In the genomic region with DNA sequence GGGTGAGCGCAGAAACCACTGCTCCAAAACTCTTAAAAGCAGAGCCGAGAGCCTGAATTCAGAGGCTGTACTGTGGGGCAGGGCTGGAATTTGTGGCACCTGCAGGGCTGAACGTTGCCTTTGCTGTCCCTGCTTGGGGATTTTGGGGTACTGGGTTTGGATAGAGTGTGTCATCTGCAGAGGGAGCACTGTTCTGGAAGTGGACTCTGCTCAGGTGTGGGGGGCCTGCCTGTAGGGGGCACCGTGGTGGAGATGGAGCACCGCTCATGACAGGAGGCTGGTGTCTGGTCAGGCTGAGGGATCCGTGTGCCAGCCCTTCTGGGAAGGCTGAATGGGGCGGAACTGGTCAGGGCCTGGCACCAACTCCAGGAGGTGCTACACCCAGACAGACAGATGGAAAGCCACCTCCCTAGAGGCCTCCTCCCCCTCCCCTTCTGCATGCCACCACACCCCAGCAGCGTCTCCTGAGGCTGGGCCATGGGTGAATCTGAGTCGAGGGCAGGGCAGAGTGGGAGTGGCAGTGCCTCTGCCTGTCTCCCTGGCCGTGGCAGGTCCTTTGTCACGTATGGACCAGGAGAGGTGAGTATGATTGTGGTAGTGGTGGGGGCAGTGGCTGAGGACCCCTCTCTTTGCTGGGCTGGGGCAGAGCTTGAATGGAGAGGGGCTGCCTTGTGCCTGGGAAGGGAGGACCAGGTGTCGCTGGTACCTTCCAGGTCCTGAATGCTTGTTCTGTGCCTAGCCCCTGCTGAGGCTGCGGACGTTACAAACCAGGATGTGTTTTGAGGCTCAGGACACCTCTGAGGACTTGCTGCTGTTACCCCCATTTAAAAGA, we compare ENCODE assay signal across 8 cellular contexts. TPM values are rescaled to one million over a fixed set of nuclear protein-coding genes. Genes with fewer than 3 reads are reported as not detected.
A peak's percentile ranks its signal among the peaks of the same experiment; 100 is the strongest.
DNase-seq lines count a peak whose midpoint lies in the region; ATAC-seq, FAIRE-seq and TF ChIP-seq lines count a peak whose summit lies in the region.
"Not testable (repeated sequence)": the region's sequence is repeated elsewhere in the genome, so short reads cannot be mapped to it uniquely, and the experiment has no call there.

No MANE protein-coding gene starts in this region.

- not testable (repeated sequence) for H3K27me3 Mint-ChIP-seq in GM23338 (ENCODE audit: insufficient read depth, low read depth, poor library complexity); activated naive CD8-positive, alpha-beta T cell treated with anti-CD3 and anti-CD28 coated beads, Interleukin-2, amount 10 ng/mL, durations not matched to agents 7 days and 5 days; naive thymus-derived CD8-positive, alpha-beta T cell

- H3K4me2 ChIP-seq in GM23338; OCI-LY3 (ENCODE audit: low read length): not testable (repeated sequence)
- H3K4me2 ChIP-seq in H1 (ENCODE audit: insufficient read depth in 1 of 2, low read depth in 2 of 2, low read length in 2 of 2), result 0 out of 4 replicates have a peak overlapping the region, but pooled peaks of 1 of the 2 experiments have one; percentile 11

- H3K14ac ChIP-seq in H1 (ENCODE audit: insufficient read length), result not testable (repeated sequence)

- H4K91ac ChIP-seq in H1 (replicated peaks; ENCODE audit: insufficient read length, low read length), result not testable (repeated sequence)

- H2BK20ac ChIP-seq in H1 (ENCODE audit: low read length), result not testable (repeated sequence)

- not testable (repeated sequence) for H3K79me1 ChIP-seq in H1 (ENCODE audit: low read depth, low read length)

- TF ChIP-seq CTCF in A673 (conservative IDR thresholded peaks at IDR 0.05; ENCODE audit: low read depth, low read length) (peak; percentile 46), GM23338 (conservative IDR thresholded peaks at IDR 0.05; ENCODE audit: low read depth in 2 of 2) (peak; percentile 47 to 65), OCI-LY3 (IDR thresholded peaks at IDR 0.05; ENCODE audit: low read depth, low read length) (peak; percentile 20), H1 (IDR thresholded peaks at IDR 0.05; ENCODE audit: control extremely low read depth in 1 of 3, insufficient read depth in 1 of 3, low read depth in 1 of 3, low read length in 3 of 3) (peak; percentile 32 to 59 (median 40); a peak in 3 of 4 replicates)
- not testable (repeated sequence) for TF ChIP-seq CTCF in sigmoid colon (IDR thresholded peaks at IDR 0.05)

- H3K27ac Mint-ChIP-seq in GM23338; activated naive CD8-positive, alpha-beta T cell treated with anti-CD3 and anti-CD28 coated beads, Interleukin-2, amount 10 ng/mL, durations not matched to agents 7 days and 5 days: not testable (repeated sequence)
- peak overlapping the region in 2 of 10 donors; percentile 6 to 64 for H3K27ac Mint-ChIP-seq in naive thymus-derived CD8-positive, alpha-beta T cell

- BruUV-seq in A673 (replicated peaks; lab: Mats Ljungman, UMichigan), result not testable (repeated sequence)

- H2AFZ ChIP-seq in GM23338; OCI-LY3 (ENCODE audit: low read depth, low read length); H1 (ENCODE audit: low read length): not testable (repeated sequence)

- H4K20me1 ChIP-seq in GM23338 (replicated peaks; ENCODE audit: insufficient read depth); OCI-LY3 (ENCODE audit: insufficient read depth, low read length); H1 (replicated peaks in 1 of 2; ENCODE audit: control insufficient read depth in 1 of 2, insufficient read depth in 2 of 2, low read length in 2 of 2): not testable (repeated sequence)

- not testable (repeated sequence) for H3K18ac ChIP-seq in H1 (ENCODE audit: extremely low read depth, low read length)

- H3K9me2 ChIP-seq in GM23338 (ENCODE audit: insufficient read depth), result not testable (repeated sequence)

- ATAC-seq in GM23338 (peak; percentile 45), left ventricle myocardium superior (peak; percentile 71)
- ATAC-seq in activated naive CD8-positive, alpha-beta T cell treated with anti-CD3 and anti-CD28 coated beads, Interleukin-2, amount 10 ng/mL, durations not matched to agents 7 days and 5 days (ENCODE audit: low read depth); naive thymus-derived CD8-positive, alpha-beta T cell: not testable (repeated sequence)

- not testable (repeated sequence) for H3K4me3 Mint-ChIP-seq in GM23338
- peak overlapping the region; percentile 10 for H3K4me3 Mint-ChIP-seq in activated naive CD8-positive, alpha-beta T cell treated with anti-CD3 and anti-CD28 coated beads, Interleukin-2, amount 10 ng/mL, durations not matched to agents 7 days and 5 days
- peak overlapping the region in 6 of 10 donors; percentile 11 to 48 (median 40) for H3K4me3 Mint-ChIP-seq in naive thymus-derived CD8-positive, alpha-beta T cell

- not testable (repeated sequence) for H3K9me3 ChIP-seq in A673 (ENCODE audit: low read depth, low read length, poor library complexity, severe bottlenecking); OCI-LY3 (ENCODE audit: insufficient read depth, low read length); H1 (ENCODE audit: insufficient read depth in 2 of 2, low read depth in 1 of 2, low read length in 1 of 2); sigmoid colon

- not testable (repeated sequence) for H3K23me2 ChIP-seq in H1 (ENCODE audit: low read depth, low read length)

- not testable (repeated sequence) for H3K9me3 Mint-ChIP-seq in GM23338; activated naive CD8-positive, alpha-beta T cell treated with anti-CD3 and anti-CD28 coated beads, Interleukin-2, amount 10 ng/mL, durations not matched to agents 7 days and 5 days; naive thymus-derived CD8-positive, alpha-beta T cell

- H3K36me3 Mint-ChIP-seq in GM23338 (ENCODE audit: low read depth); activated naive CD8-positive, alpha-beta T cell treated with anti-CD3 and anti-CD28 coated beads, Interleukin-2, amount 10 ng/mL, durations not matched to agents 7 days and 5 days; naive thymus-derived CD8-positive, alpha-beta T cell: not testable (repeated sequence)

- H3F3A ChIP-seq in GM23338 (replicated peaks; ENCODE audit: low read depth), result not testable (repeated sequence)

- POLR2A ChIA-PET in A673 (lab: Charles Lee; ENCODE audit: low non-redundant PET); activated naive CD8-positive, alpha-beta T cell treated with anti-CD3 and anti-CD28 coated beads, Interleukin-2, amount 10 ng/mL, durations not matched to agents 7 days and 5 days (lab: Charles Lee); naive thymus-derived CD8-positive, alpha-beta T cell (lab: Charles Lee): not testable (repeated sequence)
- POLR2A ChIA-PET in H1 (lab: Charles Lee; ENCODE audit: partially characterized antibody), result interaction anchor here (0.5 to 0.7 kb wide), 2 partner anchors 10 to 85 kb away, joined by 3 read pairs; no protein-coding TSS in a partner anchor

- H3K4me1 Mint-ChIP-seq in GM23338, result peaks cover 45% of the 10 kb centered on the region
- not testable (repeated sequence) for H3K4me1 Mint-ChIP-seq in activated naive CD8-positive, alpha-beta T cell treated with anti-CD3 and anti-CD28 coated beads, Interleukin-2, amount 10 ng/mL, durations not matched to agents 7 days and 5 days
- peaks cover 0 to 17% (median 8%) of the 10 kb centered on the region in 4 donors for H3K4me1 Mint-ChIP-seq in naive thymus-derived CD8-positive, alpha-beta T cell

- not testable (repeated sequence) for H4K5ac ChIP-seq in H1 (ENCODE audit: insufficient read length, low read depth, low read length)

- not testable (repeated sequence) for DNase-seq in A673 (ENCODE audit: low spot score); GM23338 (ENCODE audit: low spot score); naive thymus-derived CD8-positive, alpha-beta T cell
- peak; percentile 19 for DNase-seq in activated naive CD8-positive, alpha-beta T cell treated with anti-CD3 and anti-CD28 coated beads, Interleukin-2, amount 10 ng/mL, durations not matched to agents 7 days and 5 days
- DNase-seq in H1 (ENCODE audit: low read depth in 1 of 2, low spot score in 2 of 2), result peak in 1 of 2 experiments; percentile 68
- peak; percentile 65 for DNase-seq in left ventricle myocardium superior
- DNase-seq in sigmoid colon, result peak; percentile 63

- H3K9ac ChIP-seq in OCI-LY3 (ENCODE audit: low read length); H1 (replicated peaks in 1 of 4; ENCODE audit: extremely low read depth in 1 of 4, low read depth in 3 of 4, low read length in 3 of 4): not testable (repeated sequence)

- not testable (repeated sequence) for H3K4ac ChIP-seq in H1 (replicated peaks; ENCODE audit: insufficient read length, low read depth, low read length)

- not testable (repeated sequence) for H3K4me3 ChIP-seq in A673 (ENCODE audit: low read depth, low read length, poor library complexity, severe bottlenecking); GM23338; OCI-LY3 (ENCODE audit: low read length); H1 (ENCODE audit: extremely low read depth in 1 of 4, insufficient read depth in 2 of 4, low read depth in 3 of 4, low read length in 4 of 4); sigmoid colon

- H3K4me1 ChIP-seq in A673 (ENCODE audit: insufficient read depth, low read length, poor library complexity, severe bottlenecking) (peaks cover 13% of the 10 kb centered on the region), GM23338 (ENCODE audit: insufficient read depth) (peaks cover 16% of the 10 kb centered on the region; the same call in 1 of the 2 replicates), H1 (replicated peaks in 1 of 4; ENCODE audit: control insufficient read depth in 3 of 4, insufficient read depth in 4 of 4, low read length in 3 of 4) (peaks cover 0 to 24% (median 6%) of the 10 kb centered on the region in 4 experiments; a peak in 5 of 7 replicates), sigmoid colon (peaks cover 0 to 27% (median 25%) of the 10 kb centered on the region in 4 donors)
- not testable (repeated sequence) for H3K4me1 ChIP-seq in OCI-LY3 (ENCODE audit: low read length)

- peak overlapping the region; percentile 71; the same call in 1 of the 2 replicates for H2BK5ac ChIP-seq in H1 (ENCODE audit: low read depth, low read length)

- FAIRE-seq in H1 (lab: Jason Lieb, UNC), result not testable (repeated sequence)

- not testable (repeated sequence) for H3K27me3 ChIP-seq in A673 (replicated peaks; ENCODE audit: insufficient read depth, low read depth, low read length, poor library complexity); GM23338 (ENCODE audit: insufficient read depth); OCI-LY3 (ENCODE audit: low read depth, low read length); H1 (replicated peaks in 1 of 4; ENCODE audit: control insufficient read depth in 3 of 4, extremely low read depth in 1 of 4, insufficient read depth in 3 of 4, low read length in 3 of 4); sigmoid colon

- not testable (repeated sequence) for H2BK120ac ChIP-seq in H1 (replicated peaks; ENCODE audit: low read depth, low read length)

- TF ChIP-seq EP300 in H1 (IDR thresholded peaks at IDR 0.05; ENCODE audit: borderline replicate concordance in 1 of 2, low read depth in 2 of 2, low read length in 2 of 2); sigmoid colon (IDR thresholded peaks at IDR 0.05): not testable (repeated sequence)

- H3K36me3 ChIP-seq in A673 (ENCODE audit: insufficient read depth, low read length, poor library complexity, severe bottlenecking); GM23338 (ENCODE audit: insufficient read depth); OCI-LY3 (replicated peaks; ENCODE audit: low read depth, low read length); H1 (ENCODE audit: control insufficient read depth in 2 of 4, insufficient read depth in 4 of 4, low read length in 3 of 4); sigmoid colon: not testable (repeated sequence)

- CTCF ChIA-PET in A673 (lab: Charles Lee), result not testable (repeated sequence)
- CTCF ChIA-PET in H1 (lab: Charles Lee; ENCODE audit: partially characterized antibody), result interaction anchor here (1.0 to 2.4 kb wide), 6 partner anchors 9 to 114 kb away, joined by 3 to 9 read pairs (median 3); partner anchors contain the start of gene ST3GAL4

- 74% methylated on average over 11 of the region's 14 CpGs; no CpG with 5 or more reads in 1 of the 2 experiments for WGBS in H1 (ENCODE audit: extremely low coverage in 1 of 2, insufficient coverage in 1 of 2, insufficient read length in 1 of 2, insufficient replicate concordance in 2 of 2, low coverage in 1 of 2, low lambda C conversion rate in 2 of 2, missing lambda C conversion rate in 1 of 2), 2 experiments
- WGBS in sigmoid colon, 2 donors, result 40 to 72% methylated on average over 14 of the region's 14 CpGs

- H2AK5ac ChIP-seq in H1 (ENCODE audit: low read depth, low read length), result peak overlapping the region; percentile 75; the same call in 1 of the 2 replicates

- peak in 1 of 2 experiments; percentile 19; a peak in 1 of 4 replicates for TF ChIP-seq RAD21 in H1 (IDR thresholded peaks at IDR 0.05 in 1 of 2, conservative IDR thresholded peaks at IDR 0.05 in 1 of 2; ENCODE audit: low read depth in 2 of 2, low read length in 2 of 2)

- H4K8ac ChIP-seq in H1 (ENCODE audit: extremely low read depth, insufficient read depth, low read length), result not testable (repeated sequence)

- H3K23ac ChIP-seq in H1 (ENCODE audit: insufficient read length), result not testable (repeated sequence)

- peaks cover 33% of the 10 kb centered on the region for H3K79me2 ChIP-seq in GM23338 (replicated peaks; ENCODE audit: insufficient read depth)
- not testable (repeated sequence) for H3K79me2 ChIP-seq in OCI-LY3 (ENCODE audit: low read length)
- H3K79me2 ChIP-seq in H1 (ENCODE audit: control insufficient read depth in 1 of 2, insufficient read depth in 2 of 2, low read length in 2 of 2), result peaks cover 0 to 13% of the 10 kb centered on the region in 2 experiments; a peak in 2 of 4 replicates

- H2BK15ac ChIP-seq in H1 (ENCODE audit: low read length), result not testable (repeated sequence)

- not testable (repeated sequence) for TF ChIP-seq POLR2A in H1 (IDR thresholded peaks at IDR 0.05; ENCODE audit: control extremely low read depth in 1 of 2, low read depth in 2 of 2, low read length in 2 of 2); sigmoid colon (IDR thresholded peaks at IDR 0.05)

- not testable (repeated sequence) for H2BK12ac ChIP-seq in H1 (ENCODE audit: low read depth, low read length)

- intact Hi-C loops in A673 (cut with micrococcal nuclease; ENCODE audit: unreplicated experiment); left ventricle myocardium superior (cut with micrococcal nuclease); sigmoid colon (cut with DNase I): not testable (repeated sequence)

- not testable (repeated sequence) for H3K56ac ChIP-seq in H1 (replicated peaks; ENCODE audit: insufficient read length, low read depth, low read length)

- H3K27ac ChIP-seq in A673 (ENCODE audit: low read depth, low read length, poor library complexity, severe bottlenecking); GM23338 (ENCODE audit: low read depth); OCI-LY3 (ENCODE audit: low read length); H1 (ENCODE audit: low read depth, low read length): not testable (repeated sequence)
- peak overlapping the region in 1 of 4 donors; percentile 27 for H3K27ac ChIP-seq in sigmoid colon

RNA-seq across cellular contexts. Expression of gene ST3GAL4, which starts 11.6 kb away (rescaled TPM):
- total RNA-seq in A673 (2021) (26.4 and 29.9 TPM in 2 replicates), left ventricle myocardium superior (45.4 TPM), sigmoid colon (10 to 100 TPM; 43.1 to 69.2 (median 45.5) TPM)
- 16.6 and 28.0 TPM in 2 replicates for total RNA-seq in GM23338 (2014; rRNA removed; shearing (Covaris generic))
- polyA plus RNA-seq in GM23338 (2016; fragmentation: Nextera tagmentation; extraction: Ambion mirVana) (10.1 and 10.8 TPM in 2 replicates), H1 (2011; rRNA removed) (20.0 and 21.0 TPM in 2 replicates), sigmoid colon (100 to 1,000 TPM; 211 to 336 (median 268) TPM)
- 1 to 10 TPM; 6.3 to 8.5 TPM for total RNA-seq in activated naive CD8-positive, alpha-beta T cell treated with anti-CD3 and anti-CD28 coated beads, Interleukin-2, amount 10 ng/mL, durations not matched to agents 7 days and 5 days
- total RNA-seq in H1 (2021; fragmentation: NEBNext Ultra II Directional; extraction: Animal tissue kit (Norgen Biotek cat#: 25700)), result 15.6 and 16.0 TPM in 2 replicates
- polyA plus RNA-seq in H1 (2011; cell fraction: cytosol; rRNA removed), result 18.8 TPM
- polyA plus RNA-seq in H1 (2011; cell fraction: nucleus; rRNA removed), result 27.9 TPM
- polyA plus RNA-seq in H1 (2012, experiment 1 of 2), result 12.9 to 18.6 TPM (median 15.3 TPM) in 4 replicates
- polyA plus RNA-seq in H1 (2012, experiment 2 of 2), result 18.2 TPM
- polyA plus RNA-seq in H1 (2013, experiment 1 of 2), result 12.5 TPM
- 12.9 TPM for polyA plus RNA-seq in H1 (2013, experiment 2 of 2)
- 15.7 and 16.0 TPM in 2 replicates for polyA minus RNA-seq in H1 (2011; rRNA and poly(A)+ RNA removed)
- polyA minus RNA-seq in H1 (2011; cell fraction: cytosol; rRNA and poly(A)+ RNA removed), result 5.8 TPM
- 14.6 TPM for polyA minus RNA-seq in H1 (2011; cell fraction: nucleus; rRNA and poly(A)+ RNA removed)
- 1 to 10 TPM; 1.1 to 1.9 TPM for total RNA-seq in naive thymus-derived CD8-positive, alpha-beta T cell
- polyA plus RNA-seq in naive thymus-derived CD8-positive, alpha-beta T cell, result 1 to 10 TPM; 2.1 to 6.6 (median 2.7) TPM
